Comparison of ENCODE assay signal across 2 cellular contexts in the genomic region with DNA sequence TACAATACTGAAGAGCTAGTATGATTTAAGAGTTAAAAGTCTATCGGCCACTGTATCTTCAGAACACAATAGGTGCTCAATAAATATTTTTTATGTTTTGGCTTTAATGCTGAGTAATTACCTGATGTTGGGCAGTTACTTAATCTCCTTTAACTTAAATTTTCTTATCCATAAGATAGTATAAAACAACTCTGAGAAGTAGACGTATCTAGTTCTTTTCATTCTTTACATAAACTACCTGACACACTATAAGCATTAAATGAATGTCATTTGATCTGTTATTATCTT.
TF ChIP-seq lines count a peak whose summit lies in the region.

No MANE protein-coding gene starts in this region.

TF ChIP-seq in HepG2, 621 proteins besides CTCF, POLR2A, EP300 and RAD21:
- TF ChIP-seq ZSCAN30 (CRISPR knock-in tag; IDR thresholded peaks at IDR 0.05) (no peak), ZNF597 (CRISPR knock-in tag; IDR thresholded peaks at IDR 0.05) (no peak), ADNP (CRISPR knock-in tag; IDR thresholded peaks at IDR 0.05) (no peak), ARID3A (IDR thresholded peaks at IDR 0.05; ENCODE audit: low read depth, low read length) (no peak)

TF ChIP-seq in K562, 482 proteins besides CTCF, POLR2A, EP300 and RAD21 (continues in another document):
- TF ChIP-seq CHD4 (IDR thresholded peaks at IDR 0.05; ENCODE audit: insufficient read depth, insufficient replicate concordance, low read depth, low read length, poor library complexity, severe bottlenecking) (no peak), HIVEP1 (CRISPR knock-in tag; IDR thresholded peaks at IDR 0.05) (no peak), CHD7 (IDR thresholded peaks at IDR 0.05; ENCODE audit: low read depth, low read length) (no peak), PML (IDR thresholded peaks at IDR 0.05; ENCODE audit: low read length) (no peak), ADNP (tag; IDR thresholded peaks at IDR 0.05) (peak; percentile 67), RBM39 (optimal IDR thresholded peaks at IDR 0.05; ENCODE audit: low read depth, low read length) (no peak), ZNF830 (CRISPR knock-in tag; IDR thresholded peaks at IDR 0.05) (no peak), ZNF766 (CRISPR knock-in tag; conservative IDR thresholded peaks at IDR 0.05) (0 out of 2 replicates have a peak, but pooled peaks have one; percentile 22), ZC3H4 (CRISPR knock-in tag; IDR thresholded peaks at IDR 0.05; ENCODE audit: borderline replicate concordance) (no peak), CREBBP (IDR thresholded peaks at IDR 0.05; ENCODE audit: low read depth, low read length) (no peak), SOX6 (IDR thresholded peaks at IDR 0.05) (no peak), OTX1 (CRISPR knock-in tag; IDR thresholded peaks at IDR 0.05) (no peak), TEAD4 (IDR thresholded peaks at IDR 0.05; ENCODE audit: low read length) (no peak), TEAD4 (CRISPR knock-in tag; IDR thresholded peaks at IDR 0.05; ENCODE audit: borderline replicate concordance) (no peak), ZNF395 (CRISPR knock-in tag; IDR thresholded peaks at IDR 0.05) (0 out of 2 replicates have a peak, but pooled peaks have one; percentile 44), MTF1 (CRISPR knock-in tag; IDR thresholded peaks at IDR 0.05; ENCODE audit: borderline replicate concordance) (no peak), STAT5A (IDR thresholded peaks at IDR 0.05; ENCODE audit: borderline replicate concordance, low read length) (no peak), ZNF347 (CRISPR knock-in tag; IDR thresholded peaks at IDR 0.05; ENCODE audit: low read depth) (no peak), ZNF316 (IDR thresholded peaks at IDR 0.05) (no peak), C11orf30 (IDR thresholded peaks at IDR 0.05; ENCODE audit: low read depth) (no peak), NKRF (IDR thresholded peaks at IDR 0.05; ENCODE audit: borderline replicate concordance) (no peak), CREB1 (IDR thresholded peaks at IDR 0.05) (no peak), CREB1 (CRISPR knock-in tag; IDR thresholded peaks at IDR 0.05) (no peak), E2F8 (IDR thresholded peaks at IDR 0.05; ENCODE audit: low read depth, partially characterized antibody) (no peak), PCBP2 (IDR thresholded peaks at IDR 0.05; ENCODE audit: low read depth, low read length, poor library complexity, severe bottlenecking) (no peak), BDP1 (IDR thresholded peaks at IDR 0.05; ENCODE audit: insufficient read depth, insufficient read length) (no peak), ZBTB17 (CRISPR knock-in tag; IDR thresholded peaks at IDR 0.05) (no peak), COPS2 (conservative IDR thresholded peaks at IDR 0.05) (no peak), ZBTB43 (CRISPR knock-in tag; IDR thresholded peaks at IDR 0.05) (no peak), ZNF212 (CRISPR knock-in tag; IDR thresholded peaks at IDR 0.05) (no peak), USF1 (CRISPR knock-in tag; IDR thresholded peaks at IDR 0.05) (no peak)
- TF ChIP-seq, protein P1, sequence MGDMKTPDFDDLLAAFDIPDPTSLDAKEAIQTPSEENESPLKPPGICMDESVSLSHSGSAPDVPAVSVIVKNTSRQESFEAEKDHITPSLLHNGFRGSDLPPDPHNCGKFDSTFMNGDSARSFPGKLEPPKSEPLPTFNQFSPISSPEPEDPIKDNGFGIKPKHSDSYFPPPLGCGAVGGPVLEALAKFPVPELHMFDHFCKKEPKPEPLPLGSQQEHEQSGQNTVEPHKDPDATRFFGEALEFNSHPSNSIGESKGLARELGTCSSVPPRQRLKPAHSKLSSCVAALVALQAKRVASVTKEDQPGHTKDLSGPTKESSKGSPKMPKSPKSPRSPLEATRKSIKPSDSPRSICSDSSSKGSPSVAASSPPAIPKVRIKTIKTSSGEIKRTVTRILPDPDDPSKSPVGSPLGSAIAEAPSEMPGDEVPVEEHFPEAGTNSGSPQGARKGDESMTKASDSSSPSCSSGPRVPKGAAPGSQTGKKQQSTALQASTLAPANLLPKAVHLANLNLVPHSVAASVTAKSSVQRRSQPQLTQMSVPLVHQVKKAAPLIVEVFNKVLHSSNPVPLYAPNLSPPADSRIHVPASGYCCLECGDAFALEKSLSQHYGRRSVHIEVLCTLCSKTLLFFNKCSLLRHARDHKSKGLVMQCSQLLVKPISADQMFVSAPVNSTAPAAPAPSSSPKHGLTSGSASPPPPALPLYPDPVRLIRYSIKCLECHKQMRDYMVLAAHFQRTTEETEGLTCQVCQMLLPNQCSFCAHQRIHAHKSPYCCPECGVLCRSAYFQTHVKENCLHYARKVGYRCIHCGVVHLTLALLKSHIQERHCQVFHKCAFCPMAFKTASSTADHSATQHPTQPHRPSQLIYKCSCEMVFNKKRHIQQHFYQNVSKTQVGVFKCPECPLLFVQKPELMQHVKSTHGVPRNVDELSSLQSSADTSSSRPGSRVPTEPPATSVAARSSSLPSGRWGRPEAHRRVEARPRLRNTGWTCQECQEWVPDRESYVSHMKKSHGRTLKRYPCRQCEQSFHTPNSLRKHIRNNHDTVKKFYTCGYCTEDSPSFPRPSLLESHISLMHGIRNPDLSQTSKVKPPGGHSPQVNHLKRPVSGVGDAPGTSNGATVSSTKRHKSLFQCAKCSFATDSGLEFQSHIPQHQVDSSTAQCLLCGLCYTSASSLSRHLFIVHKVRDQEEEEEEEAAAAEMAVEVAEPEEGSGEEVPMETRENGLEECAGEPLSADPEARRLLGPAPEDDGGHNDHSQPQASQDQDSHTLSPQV (IDR thresholded peaks at IDR 0.05) = no peak
